In genomic region chr1:45340816-45341215, GRCh38 we compare ENCODE assay signal across 1 cellular context.
TF ChIP-seq lines count a peak whose summit lies in the region.

No MANE protein-coding gene starts in this region.

TF ChIP-seq in H1, 55 proteins besides CTCF, POLR2A, EP300 and RAD21:
- no peak for TF ChIP-seq USF2 (IDR thresholded peaks at IDR 0.05; ENCODE audit: low read length)
- TF ChIP-seq BACH1 (IDR thresholded peaks at IDR 0.05; ENCODE audit: low read length), result no peak
- TF ChIP-seq TCF12 (IDR thresholded peaks at IDR 0.05; ENCODE audit: low read depth, low read length), result no peak
- no peak for TF ChIP-seq NRF1 (IDR thresholded peaks at IDR 0.05; ENCODE audit: low read depth, low read length)
- no peak for TF ChIP-seq TBP (IDR thresholded peaks at IDR 0.05; ENCODE audit: low read depth, low read length)
- TF ChIP-seq POU5F1 (IDR thresholded peaks at IDR 0.05; ENCODE audit: low read depth, low read length), result no peak
- no peak for TF ChIP-seq KDM1A (IDR thresholded peaks at IDR 0.05; ENCODE audit: borderline replicate concordance, low read length)
TF ChIP-seq in H1: peak in this region for 0.
